10 cellular contexts compared by ENCODE assay signal in the genomic region with DNA sequence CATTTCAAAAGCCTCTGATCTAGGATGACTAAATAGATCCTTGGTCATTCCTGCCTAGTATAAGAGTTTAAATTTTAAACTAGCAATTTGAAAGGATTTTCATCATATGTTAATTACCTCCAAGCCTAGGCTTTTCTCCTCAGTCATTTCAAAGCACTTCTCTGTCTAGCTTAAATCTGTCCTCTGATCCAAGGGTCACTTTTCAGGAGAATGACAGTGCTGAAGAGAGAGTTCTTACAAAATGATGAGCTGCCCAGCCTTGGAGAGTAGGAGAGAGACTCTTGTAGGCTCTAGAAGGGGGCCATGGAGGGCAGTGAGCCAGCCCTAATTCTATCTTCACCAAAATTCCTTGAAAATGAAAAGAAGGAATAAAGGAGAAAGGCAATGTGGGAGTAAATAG. TPM values are rescaled to one million over a fixed set of nuclear protein-coding genes. Genes with fewer than 3 reads are reported as not detected.
A peak's percentile ranks its signal among the peaks of the same experiment; 100 is the strongest.
DNase-seq lines count a peak whose midpoint lies in the region; ATAC-seq and TF ChIP-seq lines count a peak whose summit lies in the region.
"Had no signal": no experiment of that assay in that cellular context is flagged by ENCODE, and none has a peak within 500 bp of the region (broad histone marks: within the 10 kb centered on the region; RNA-seq: fewer than 3 reads in every experiment).

No MANE protein-coding gene starts in this region.

- H3K4me3 Mint-ChIP-seq in endodermal cell = no peak overlapping the region
- no peak overlapping the region for H3K4me3 Mint-ChIP-seq in stimulated activated memory B cell treated with anti-CD40 and anti-IgM and Interleukin-4, amounts not matched to agents 10 μg/mL and 1 μg/mL and 100 μg/mL, for 72 hours
- H3K4me3 Mint-ChIP-seq: activated CD8-positive, alpha-beta T cell treated with anti-CD3 and anti-CD28 coated beads for 36 hours had no signal

- H3K36me3 ChIP-seq in endodermal cell (ENCODE audit: control insufficient read depth, insufficient read depth, low read length) = no peaks in the 10 kb centered on the region

- H3K27ac ChIP-seq in endodermal cell (ENCODE audit: low read depth, low read length) = no peak overlapping the region

- no peaks in the 10 kb centered on the region for H3K27me3 Mint-ChIP-seq in endodermal cell (ENCODE audit: insufficient read depth)
- no peaks in the 10 kb centered on the region for H3K27me3 Mint-ChIP-seq in stimulated activated memory B cell treated with anti-CD40 and anti-IgM and Interleukin-4, amounts not matched to agents 10 μg/mL and 1 μg/mL and 100 μg/mL, for 72 hours
- H3K27me3 Mint-ChIP-seq: activated CD8-positive, alpha-beta T cell treated with anti-CD3 and anti-CD28 coated beads for 36 hours had no signal

- no peaks in the 10 kb centered on the region for H3K9me3 Mint-ChIP-seq in endodermal cell
- no peaks in the 10 kb centered on the region for H3K9me3 Mint-ChIP-seq in stimulated activated memory B cell treated with anti-CD40 and anti-IgM and Interleukin-4, amounts not matched to agents 10 μg/mL and 1 μg/mL and 100 μg/mL, for 72 hours
- H3K9me3 Mint-ChIP-seq: activated CD8-positive, alpha-beta T cell treated with anti-CD3 and anti-CD28 coated beads for 36 hours had no signal

- no peak overlapping the region for H3K9ac ChIP-seq in endodermal cell (ENCODE audit: extremely low read depth, low read length, poor library complexity, severe bottlenecking)

- H3K27me3 ChIP-seq in endodermal cell (ENCODE audit: control insufficient read depth, insufficient read depth, low read length, poor library complexity, severe bottlenecking) = no peaks in the 10 kb centered on the region

- no peak overlapping the region for H3K4me3 ChIP-seq in endodermal cell (ENCODE audit: low read length)

- no peaks in the 10 kb centered on the region for H3K4me1 Mint-ChIP-seq in endodermal cell
- peaks cover 50% of the 10 kb centered on the region for H3K4me1 Mint-ChIP-seq in stimulated activated memory B cell treated with anti-CD40 and anti-IgM and Interleukin-4, amounts not matched to agents 10 μg/mL and 1 μg/mL and 100 μg/mL, for 72 hours

- H3K4me1 ChIP-seq in endodermal cell (ENCODE audit: control insufficient read depth, insufficient read depth, low read length) = no peaks in the 10 kb centered on the region

- no peaks in the 10 kb centered on the region for H3K9me3 ChIP-seq in endodermal cell (ENCODE audit: control insufficient read depth, low read length)

- H3K27ac Mint-ChIP-seq in endodermal cell = peak overlapping the region; percentile 10
- H3K27ac Mint-ChIP-seq in stimulated activated memory B cell treated with anti-CD40 and anti-IgM and Interleukin-4, amounts not matched to agents 10 μg/mL and 1 μg/mL and 100 μg/mL, for 72 hours = peak overlapping the region; percentile 72
- H3K27ac Mint-ChIP-seq: activated CD8-positive, alpha-beta T cell treated with anti-CD3 and anti-CD28 coated beads for 36 hours had no signal

- DNase-seq in endodermal cell (no peak), T-helper 1 cell (no peak), NCI-H1436 treated with DMSO at 0.1 percent for 48 hours (lab: John Stamatoyannopoulos, UW) (no peak)
- no peak for DNase-seq in activated CD4-positive, alpha-beta T cell treated with anti-CD3 and anti-CD28 coated beads, Interleukin-2, amount 50 U/mL, for 48 hours
- DNase-seq: activated CD8-positive, alpha-beta T cell treated with anti-CD3 and anti-CD28 coated beads for 36 hours; stimulated activated naive CD4-positive, alpha-beta T cell had no signal

- no peak for TF ChIP-seq CTCF in endodermal cell (conservative IDR thresholded peaks at IDR 0.05)

- H3K36me3 Mint-ChIP-seq in endodermal cell (ENCODE audit: low read depth) = no peaks in the 10 kb centered on the region
- H3K36me3 Mint-ChIP-seq in stimulated activated memory B cell treated with anti-CD40 and anti-IgM and Interleukin-4, amounts not matched to agents 10 μg/mL and 1 μg/mL and 100 μg/mL, for 72 hours = peaks cover 21% of the 10 kb centered on the region

- ATAC-seq in GM19452 (IDR thresholded peaks at IDR 0.05; ENCODE audit: unreplicated experiment) (peak; percentile 24), HG03139 (IDR thresholded peaks at IDR 0.05; ENCODE audit: unreplicated experiment) (peak; percentile 10), GM19328 (IDR thresholded peaks at IDR 0.05; ENCODE audit: unreplicated experiment) (no peak)
- ATAC-seq in stimulated activated memory B cell treated with anti-CD40 and anti-IgM and Interleukin-4, amounts not matched to agents 10 μg/mL and 1 μg/mL and 100 μg/mL, for 72 hours = no peak
- ATAC-seq: activated CD8-positive, alpha-beta T cell treated with anti-CD3 and anti-CD28 coated beads for 36 hours had no signal

RNA-seq across cellular contexts. Expression of a gene that starts 25.0 kb away (rescaled TPM):
- 1 to 10 TPM in 1 of 2 donors, under 1 TPM in 1; 0.27 to 1.1 TPM for total RNA-seq in endodermal cell
- polyA plus RNA-seq in endodermal cell (2013, experiment 1 of 2) = 3.8 TPM
- 5.6 TPM for polyA plus RNA-seq in endodermal cell (2013, experiment 2 of 2)

RNA-seq across cellular contexts. Expression of a gene that starts 46.5 kb away (rescaled TPM):
- total RNA-seq in endodermal cell = 10 to 100 TPM; 14.7 to 17.9 TPM
- 20.4 TPM for polyA plus RNA-seq in endodermal cell (2013, experiment 1 of 2)
- 22.9 TPM for polyA plus RNA-seq in endodermal cell (2013, experiment 2 of 2)

Comparison
In these comparisons a context has a peak if more than half of its experiments do, and no peak if none do; other contexts are left out.
1. ATAC-seq: peak in GM19452 (single experiment) and HG03139 (single experiment); none in stimulated activated memory B cell treated with anti-CD40 and anti-IgM and Interleukin-4, amounts not matched to agents 10 μg/mL and 1 μg/mL and 100 μg/mL, for 72 hours (single experiment) and GM19328 (single experiment).